24 cellular contexts compared by ENCODE assay signal in the genomic region with DNA sequence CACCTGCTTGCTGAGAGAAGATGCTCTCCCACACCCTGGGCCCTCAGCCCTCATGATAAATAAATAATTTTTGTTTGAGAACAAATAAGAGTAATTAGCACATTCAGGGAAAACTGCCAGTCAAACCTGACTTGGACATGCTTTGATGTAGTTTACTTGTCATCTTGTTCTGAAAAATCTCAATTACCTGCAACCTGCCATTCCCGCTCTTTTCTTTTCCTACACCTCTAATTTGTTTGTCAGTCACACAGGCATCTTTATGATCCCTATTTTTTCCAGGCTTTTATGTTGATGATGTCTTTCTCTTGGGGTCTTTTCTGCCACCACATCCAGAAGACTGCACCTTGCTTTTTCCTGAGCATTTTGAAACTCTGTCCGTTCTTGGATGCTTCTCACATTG. TPM values are rescaled to one million over a fixed set of nuclear protein-coding genes. Genes with fewer than 3 reads are reported as not detected.
"Had no signal": no experiment of that assay in that cellular context is flagged by ENCODE, and none has a peak within 500 bp of the region (broad histone marks: within the 10 kb centered on the region; RNA-seq: fewer than 3 reads in every experiment).

No MANE protein-coding gene starts in this region.

- H3K27ac Mint-ChIP-seq: activated B cell treated with CpG ODN at 0.5 μM for 24 hours; activated CD4-positive, alpha-beta memory T cell treated with anti-CD3 and anti-CD28 coated beads, Interleukin-2, amount 10 ng/mL, durations not matched to agents 7 days and 5 days; activated naive CD8-positive, alpha-beta T cell treated with anti-CD3 and anti-CD28 coated beads, Interleukin-2, amount 10 ng/mL, durations not matched to agents 7 days and 5 days; activated T-helper 17 cell treated with anti-CD3 and anti-CD28 coated beads, Interleukin-2, amount 50 U/mL, for 72 hours; stimulated activated memory B cell treated with anti-CD40 and anti-IgM and Interleukin-4, amounts not matched to agents 10 μg/mL and 1 μg/mL and 100 μg/mL, for 72 hours; T-helper 2 cell treated with Interferon-gamma antibody and Interleukin-4, amounts not matched to agents 5 μg/mL and 100 μg/mL, for 36 hours had no signal

- H3K9me3 Mint-ChIP-seq: activated B cell treated with CpG ODN at 0.5 μM for 24 hours; activated CD4-positive, alpha-beta memory T cell treated with anti-CD3 and anti-CD28 coated beads, Interleukin-2, amount 10 ng/mL, durations not matched to agents 7 days and 5 days; activated naive CD8-positive, alpha-beta T cell treated with anti-CD3 and anti-CD28 coated beads, Interleukin-2, amount 10 ng/mL, durations not matched to agents 7 days and 5 days; activated T-helper 17 cell treated with anti-CD3 and anti-CD28 coated beads, Interleukin-2, amount 50 U/mL, for 72 hours; stimulated activated memory B cell treated with anti-CD40 and anti-IgM and Interleukin-4, amounts not matched to agents 10 μg/mL and 1 μg/mL and 100 μg/mL, for 72 hours; T-helper 2 cell treated with Interferon-gamma antibody and Interleukin-4, amounts not matched to agents 5 μg/mL and 100 μg/mL, for 36 hours had no signal

- H3K27me3 ChIP-seq: testis, upper lobe of left lung had no signal

- H3K36me3 ChIP-seq: spleen, upper lobe of left lung had no signal

- H3K36me3 Mint-ChIP-seq: activated naive CD8-positive, alpha-beta T cell treated with anti-CD3 and anti-CD28 coated beads, Interleukin-2, amount 10 ng/mL, durations not matched to agents 7 days and 5 days; brain; stimulated activated memory B cell treated with anti-CD40 and anti-IgM and Interleukin-4, amounts not matched to agents 10 μg/mL and 1 μg/mL and 100 μg/mL, for 72 hours had no signal

- H3K4me1 ChIP-seq: testis had no signal

- H3K27ac ChIP-seq: testis, upper lobe of left lung had no signal

- H3K4me3 Mint-ChIP-seq: activated B cell treated with CpG ODN at 0.5 μM for 24 hours; activated CD4-positive, alpha-beta memory T cell treated with anti-CD3 and anti-CD28 coated beads, Interleukin-2, amount 10 ng/mL, durations not matched to agents 7 days and 5 days; activated naive CD8-positive, alpha-beta T cell treated with anti-CD3 and anti-CD28 coated beads, Interleukin-2, amount 10 ng/mL, durations not matched to agents 7 days and 5 days; activated T-helper 17 cell treated with anti-CD3 and anti-CD28 coated beads, Interleukin-2, amount 50 U/mL, for 72 hours; brain; naive thymus-derived CD4-positive, alpha-beta T cell; stimulated activated memory B cell treated with anti-CD40 and anti-IgM and Interleukin-4, amounts not matched to agents 10 μg/mL and 1 μg/mL and 100 μg/mL, for 72 hours; T-helper 2 cell treated with Interferon-gamma antibody and Interleukin-4, amounts not matched to agents 5 μg/mL and 100 μg/mL, for 36 hours had no signal

- FAIRE-seq: colon, frontal cortex, kidney, TTC549 had no signal

- H3K4me1 Mint-ChIP-seq: activated B cell treated with CpG ODN at 0.5 μM for 24 hours; activated CD4-positive, alpha-beta memory T cell treated with anti-CD3 and anti-CD28 coated beads, Interleukin-2, amount 10 ng/mL, durations not matched to agents 7 days and 5 days; activated naive CD8-positive, alpha-beta T cell treated with anti-CD3 and anti-CD28 coated beads, Interleukin-2, amount 10 ng/mL, durations not matched to agents 7 days and 5 days; activated T-helper 17 cell treated with anti-CD3 and anti-CD28 coated beads, Interleukin-2, amount 50 U/mL, for 72 hours; stimulated activated memory B cell treated with anti-CD40 and anti-IgM and Interleukin-4, amounts not matched to agents 10 μg/mL and 1 μg/mL and 100 μg/mL, for 72 hours had no signal

- H3K9me3 ChIP-seq: mucosa of descending colon, spleen, testis, upper lobe of left lung had no signal

- DNase-seq: activated B cell treated with CpG ODN at 0.5 μM for 24 hours; activated CD4-positive, alpha-beta memory T cell treated with anti-CD3 and anti-CD28 coated beads, Interleukin-2, amount 10 ng/mL, durations not matched to agents 7 days and 5 days; activated CD4-positive, alpha-beta T cell treated with anti-CD3 and anti-CD28 coated beads for 48 hours; activated naive CD4-positive, alpha-beta T cell; activated naive CD8-positive, alpha-beta T cell treated with anti-CD3 and anti-CD28 coated beads, Interleukin-2, amount 10 ng/mL, durations not matched to agents 7 days and 5 days; activated T-cell treated with anti-CD3 and anti-CD28 coated beads, Interleukin-2, amount 50 U/mL, for 1 hour; amygdala; kidney; mucosa of descending colon; naive thymus-derived CD4-positive, alpha-beta T cell; spleen; stimulated activated CD4-positive, alpha-beta T cell treated with anti-CD3 and anti-CD28 coated beads, Interleukin-4, amount 100 ng/mL, for 4 hours; testis; upper lobe of left lung had no signal

- H3K4me3 ChIP-seq: lung, mucosa of descending colon, spleen, testis, upper lobe of left lung had no signal

RNA-seq across cellular contexts. Expression of gene TGFBI, which starts 28.6 kb away (rescaled TPM):
- total RNA-seq: activated CD4-positive, alpha-beta memory T cell treated with anti-CD3 and anti-CD28 coated beads, Interleukin-2, amount 10 ng/mL, durations not matched to agents 7 days and 5 days had no signal

RNA-seq across cellular contexts. Expression of gene LECT2, which starts 45.4 kb away (rescaled TPM):
- total RNA-seq: activated B cell treated with CpG ODN at 0.5 μM for 24 hours; activated CD4-positive, alpha-beta memory T cell treated with anti-CD3 and anti-CD28 coated beads, Interleukin-2, amount 10 ng/mL, durations not matched to agents 7 days and 5 days; activated naive CD8-positive, alpha-beta T cell treated with anti-CD3 and anti-CD28 coated beads, Interleukin-2, amount 10 ng/mL, durations not matched to agents 7 days and 5 days; activated T-helper 17 cell treated with anti-CD3 and anti-CD28 coated beads, Interleukin-2, amount 50 U/mL, for 72 hours; frontal cortex; kidney; lung; mucosa of descending colon; naive thymus-derived CD4-positive, alpha-beta T cell; sciatic nerve; spleen; upper lobe of left lung had no signal
- polyA plus RNA-seq: esophagus; lung; naive thymus-derived CD4-positive, alpha-beta T cell; spleen had no signal
